ENCODE assay signal across 18 cellular contexts in the genomic region with DNA sequence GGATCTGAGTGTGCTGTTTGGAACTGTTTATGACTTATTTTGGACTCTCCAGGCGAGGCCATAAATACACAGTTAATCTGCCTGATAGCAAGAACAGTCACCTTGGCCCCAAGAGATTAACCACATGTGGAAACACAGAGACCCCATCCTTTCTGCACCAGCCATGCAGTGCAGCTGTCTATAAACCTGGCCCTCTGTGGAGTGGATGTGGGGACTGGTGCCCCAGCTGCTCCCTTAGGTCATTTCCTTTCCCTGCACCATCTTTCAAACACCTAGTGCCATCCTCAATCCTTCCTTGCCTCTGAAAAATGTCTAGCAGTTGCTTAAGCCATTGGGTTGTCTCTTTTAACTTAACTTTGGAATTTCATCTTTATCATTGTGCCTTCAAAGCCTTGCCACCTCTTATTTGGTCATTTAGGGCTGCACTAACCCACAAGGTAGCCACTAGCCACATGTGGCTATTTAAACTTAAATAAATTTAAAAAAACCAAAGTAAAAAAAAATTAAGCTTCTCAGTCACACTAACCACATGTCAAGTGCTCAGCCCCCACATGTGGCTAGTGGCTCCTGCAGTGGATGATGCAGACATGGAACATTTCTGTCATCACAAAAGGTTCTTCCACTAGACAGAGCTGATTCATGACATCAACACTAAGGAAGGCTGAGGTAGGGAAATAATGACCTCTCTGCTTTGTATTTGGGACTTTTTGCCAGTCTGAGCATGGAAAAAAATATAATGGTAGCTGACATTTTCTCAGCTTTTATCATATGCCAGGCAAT.
"Had no signal": no experiment of that assay in that cellular context is flagged by ENCODE, and none has a peak within 500 bp of the region (broad histone marks: within the 10 kb centered on the region; RNA-seq: fewer than 3 reads in every experiment).

No MANE protein-coding gene starts in this region.

- H3K27ac ChIP-seq: dorsolateral prefrontal cortex, neural progenitor cell, right atrium auricular region, stomach had no signal

- H3K27me3 ChIP-seq: neural progenitor cell, right atrium auricular region, stomach had no signal

- H2AFZ ChIP-seq: neural progenitor cell had no signal

- ATAC-seq: activated CD4-positive, alpha-beta T cell treated with anti-CD3 and anti-CD28 coated beads for 36 hours; left lobe of liver; mucosa of descending colon; WTC11 had no signal

- H3K9me2 ChIP-seq: SK-N-SH had no signal

- DNase-seq: activated CD4-positive, alpha-beta memory T cell treated with anti-CD3 and anti-CD28 coated beads, Interleukin-2, amount 10 ng/mL, durations not matched to agents 7 days and 5 days; activated CD4-positive, alpha-beta T cell treated with anti-CD3 and anti-CD28 coated beads for 36 hours; activated naive CD4-positive, alpha-beta T cell treated with anti-CD3 and anti-CD28 coated beads for 36 hours; activated T-cell treated with anti-CD3 and anti-CD28 coated beads, Interleukin-2, amount 50 U/mL, for 24 hours; caudate nucleus; dorsolateral prefrontal cortex; hippocampal formation; mucosa of descending colon; naive B cell; SK-N-SH; stomach; trophoblast cell had no signal

- H3K4me2 ChIP-seq: neural progenitor cell, SK-N-SH had no signal

- H3K9me3 ChIP-seq: mucosa of descending colon, right atrium auricular region, SK-N-SH, stomach had no signal

- H3K4me3 ChIP-seq: dorsolateral prefrontal cortex, mucosa of descending colon, neural progenitor cell, right atrium auricular region, stomach had no signal

- FAIRE-seq: keratinocyte, TTC549 had no signal

- H3K9ac ChIP-seq: neural progenitor cell, SK-N-SH had no signal

- H3K4me1 ChIP-seq: neural progenitor cell had no signal

- H3K36me3 ChIP-seq: neural progenitor cell, right atrium auricular region, stomach had no signal
